Comparison of ENCODE assay signal across 13 cellular contexts in the genomic region with DNA sequence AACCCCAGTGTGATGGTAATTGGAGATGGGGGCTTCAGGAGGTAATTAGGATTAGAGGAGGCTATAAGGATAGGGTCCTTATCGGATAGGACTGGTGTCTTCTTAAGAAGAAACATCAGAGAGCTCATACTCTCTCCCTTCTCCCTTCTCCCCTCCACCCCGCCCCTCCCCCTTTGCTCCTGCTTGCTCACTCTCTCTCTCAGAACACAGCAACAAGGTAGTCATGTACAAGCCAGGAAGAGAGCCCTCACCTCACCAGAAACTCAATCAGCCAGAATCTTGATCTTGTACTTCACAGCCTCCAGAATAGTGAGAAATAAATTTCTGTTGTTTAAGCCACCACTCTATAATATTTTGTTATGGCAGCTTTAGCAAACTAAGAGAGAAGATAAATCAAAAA. TPM values are rescaled to one million over a fixed set of nuclear protein-coding genes. Genes with fewer than 3 reads are reported as not detected.
DNase-seq lines count a peak whose midpoint lies in the region; ATAC-seq and TF ChIP-seq lines count a peak whose summit lies in the region.
"Had no signal": no experiment of that assay in that cellular context is flagged by ENCODE, and none has a peak within 500 bp of the region (broad histone marks: within the 10 kb centered on the region; RNA-seq: fewer than 3 reads in every experiment).

No MANE protein-coding gene starts in this region.

- peak; percentile 54 for DNase-seq in DMS53 (lab: John Stamatoyannopoulos, UW)
- DNase-seq in GM23338 (ENCODE audit: low spot score), result peak; percentile 63
- DNase-seq in activated T-cell treated with anti-CD3 and anti-CD28 coated beads, Interleukin-2, amount 50 U/mL, for 48 hours, result peak; percentile 23 to 40
- DNase-seq in lung microvascular endothelial cell (ENCODE audit: low read depth in 2 of 2), result peak; percentile 30 to 41
- DNase-seq in stimulated activated effector memory CD8-positive, alpha-beta T cell treated with anti-CD3 and anti-CD28 coated beads, Interleukin-12 subunit alpha, Interleukin-12 subunit beta, amount 100 ng/mL, for 72 hours (ENCODE audit: low spot score in 2 of 2), result no peak
- no peak for DNase-seq in amygdala (lab: John Stamatoyannopoulos, UW)
- DNase-seq: activated CD4-positive, CD25-positive, alpha-beta regulatory T cell; left cardiac atrium; NCI-H2171 treated with DMSO at 0.1 percent for 48 hours; occipital lobe; SHP77 had no signal

- peak; percentile 42 for ATAC-seq in GM23338
- ATAC-seq in stimulated activated effector memory CD8-positive, alpha-beta T cell treated with anti-CD3 and anti-CD28 coated beads, Interleukin-12 subunit alpha, Interleukin-12 subunit beta, amount 100 ng/mL, for 72 hours, result no peak
- ATAC-seq in GM18511 (IDR thresholded peaks at IDR 0.05; ENCODE audit: unreplicated experiment), result no peak
- ATAC-seq: left cardiac atrium had no signal

- H3K9me2 ChIP-seq in GM23338 (ENCODE audit: insufficient read depth), result no peaks in the 10 kb centered on the region

- no peaks in the 10 kb centered on the region for H3K9me3 Mint-ChIP-seq in GM23338
- no peaks in the 10 kb centered on the region for H3K9me3 Mint-ChIP-seq in stimulated activated effector memory CD8-positive, alpha-beta T cell treated with anti-CD3 and anti-CD28 coated beads, Interleukin-12 subunit alpha, Interleukin-12 subunit beta, amount 100 ng/mL, for 72 hours

- no peaks in the 10 kb centered on the region for H3K36me3 Mint-ChIP-seq in GM23338 (ENCODE audit: low read depth)
- peaks cover 12% of the 10 kb centered on the region for H3K36me3 Mint-ChIP-seq in stimulated activated effector memory CD8-positive, alpha-beta T cell treated with anti-CD3 and anti-CD28 coated beads, Interleukin-12 subunit alpha, Interleukin-12 subunit beta, amount 100 ng/mL, for 72 hours

- no peaks in the 10 kb centered on the region for H4K20me1 ChIP-seq in GM23338 (replicated peaks; ENCODE audit: insufficient read depth)

- no peak overlapping the region for H3K4me2 ChIP-seq in GM23338

- H3K4me3 Mint-ChIP-seq in GM23338, result no peak overlapping the region
- no peak overlapping the region for H3K4me3 Mint-ChIP-seq in stimulated activated effector memory CD8-positive, alpha-beta T cell treated with anti-CD3 and anti-CD28 coated beads, Interleukin-12 subunit alpha, Interleukin-12 subunit beta, amount 100 ng/mL, for 72 hours

- peaks cover 27% of the 10 kb centered on the region for H3K4me1 ChIP-seq in GM23338 (ENCODE audit: insufficient read depth)

- no peak overlapping the region for H3K4me3 ChIP-seq in GM23338
- H3K4me3 ChIP-seq: thoracic aorta had no signal

- peaks cover 4% of the 10 kb centered on the region for H3K27me3 Mint-ChIP-seq in GM23338 (ENCODE audit: insufficient read depth, low read depth, poor library complexity)

- no peak overlapping the region for H2AFZ ChIP-seq in GM23338

- H3K36me3 ChIP-seq in GM23338 (ENCODE audit: insufficient read depth), result no peaks in the 10 kb centered on the region

- peaks cover 40% of the 10 kb centered on the region; the same call in 2 of the 3 replicates for H3K4me1 Mint-ChIP-seq in GM23338
- peaks cover 34% of the 10 kb centered on the region for H3K4me1 Mint-ChIP-seq in stimulated activated effector memory CD8-positive, alpha-beta T cell treated with anti-CD3 and anti-CD28 coated beads, Interleukin-12 subunit alpha, Interleukin-12 subunit beta, amount 100 ng/mL, for 72 hours

- H3K27ac Mint-ChIP-seq in GM23338, result no peak overlapping the region
- H3K27ac Mint-ChIP-seq in stimulated activated effector memory CD8-positive, alpha-beta T cell treated with anti-CD3 and anti-CD28 coated beads, Interleukin-12 subunit alpha, Interleukin-12 subunit beta, amount 100 ng/mL, for 72 hours, result no peak overlapping the region

- H3F3A ChIP-seq in GM23338 (replicated peaks; ENCODE audit: low read depth), result no peaks in the 10 kb centered on the region

- H3K27ac ChIP-seq in GM23338 (ENCODE audit: low read depth), result no peak overlapping the region
- H3K27ac ChIP-seq: thoracic aorta had no signal

- peaks cover 16% of the 10 kb centered on the region for H3K27me3 ChIP-seq in GM23338 (ENCODE audit: insufficient read depth)

- no peaks in the 10 kb centered on the region for H3K79me2 ChIP-seq in GM23338 (replicated peaks; ENCODE audit: insufficient read depth)

- TF ChIP-seq CTCF in GM23338 (conservative IDR thresholded peaks at IDR 0.05; ENCODE audit: low read depth in 2 of 2), result no peak

TF ChIP-seq in GM23338, 12 proteins besides CTCF, POLR2A, EP300 and RAD21:
- TF ChIP-seq, protein P1, sequence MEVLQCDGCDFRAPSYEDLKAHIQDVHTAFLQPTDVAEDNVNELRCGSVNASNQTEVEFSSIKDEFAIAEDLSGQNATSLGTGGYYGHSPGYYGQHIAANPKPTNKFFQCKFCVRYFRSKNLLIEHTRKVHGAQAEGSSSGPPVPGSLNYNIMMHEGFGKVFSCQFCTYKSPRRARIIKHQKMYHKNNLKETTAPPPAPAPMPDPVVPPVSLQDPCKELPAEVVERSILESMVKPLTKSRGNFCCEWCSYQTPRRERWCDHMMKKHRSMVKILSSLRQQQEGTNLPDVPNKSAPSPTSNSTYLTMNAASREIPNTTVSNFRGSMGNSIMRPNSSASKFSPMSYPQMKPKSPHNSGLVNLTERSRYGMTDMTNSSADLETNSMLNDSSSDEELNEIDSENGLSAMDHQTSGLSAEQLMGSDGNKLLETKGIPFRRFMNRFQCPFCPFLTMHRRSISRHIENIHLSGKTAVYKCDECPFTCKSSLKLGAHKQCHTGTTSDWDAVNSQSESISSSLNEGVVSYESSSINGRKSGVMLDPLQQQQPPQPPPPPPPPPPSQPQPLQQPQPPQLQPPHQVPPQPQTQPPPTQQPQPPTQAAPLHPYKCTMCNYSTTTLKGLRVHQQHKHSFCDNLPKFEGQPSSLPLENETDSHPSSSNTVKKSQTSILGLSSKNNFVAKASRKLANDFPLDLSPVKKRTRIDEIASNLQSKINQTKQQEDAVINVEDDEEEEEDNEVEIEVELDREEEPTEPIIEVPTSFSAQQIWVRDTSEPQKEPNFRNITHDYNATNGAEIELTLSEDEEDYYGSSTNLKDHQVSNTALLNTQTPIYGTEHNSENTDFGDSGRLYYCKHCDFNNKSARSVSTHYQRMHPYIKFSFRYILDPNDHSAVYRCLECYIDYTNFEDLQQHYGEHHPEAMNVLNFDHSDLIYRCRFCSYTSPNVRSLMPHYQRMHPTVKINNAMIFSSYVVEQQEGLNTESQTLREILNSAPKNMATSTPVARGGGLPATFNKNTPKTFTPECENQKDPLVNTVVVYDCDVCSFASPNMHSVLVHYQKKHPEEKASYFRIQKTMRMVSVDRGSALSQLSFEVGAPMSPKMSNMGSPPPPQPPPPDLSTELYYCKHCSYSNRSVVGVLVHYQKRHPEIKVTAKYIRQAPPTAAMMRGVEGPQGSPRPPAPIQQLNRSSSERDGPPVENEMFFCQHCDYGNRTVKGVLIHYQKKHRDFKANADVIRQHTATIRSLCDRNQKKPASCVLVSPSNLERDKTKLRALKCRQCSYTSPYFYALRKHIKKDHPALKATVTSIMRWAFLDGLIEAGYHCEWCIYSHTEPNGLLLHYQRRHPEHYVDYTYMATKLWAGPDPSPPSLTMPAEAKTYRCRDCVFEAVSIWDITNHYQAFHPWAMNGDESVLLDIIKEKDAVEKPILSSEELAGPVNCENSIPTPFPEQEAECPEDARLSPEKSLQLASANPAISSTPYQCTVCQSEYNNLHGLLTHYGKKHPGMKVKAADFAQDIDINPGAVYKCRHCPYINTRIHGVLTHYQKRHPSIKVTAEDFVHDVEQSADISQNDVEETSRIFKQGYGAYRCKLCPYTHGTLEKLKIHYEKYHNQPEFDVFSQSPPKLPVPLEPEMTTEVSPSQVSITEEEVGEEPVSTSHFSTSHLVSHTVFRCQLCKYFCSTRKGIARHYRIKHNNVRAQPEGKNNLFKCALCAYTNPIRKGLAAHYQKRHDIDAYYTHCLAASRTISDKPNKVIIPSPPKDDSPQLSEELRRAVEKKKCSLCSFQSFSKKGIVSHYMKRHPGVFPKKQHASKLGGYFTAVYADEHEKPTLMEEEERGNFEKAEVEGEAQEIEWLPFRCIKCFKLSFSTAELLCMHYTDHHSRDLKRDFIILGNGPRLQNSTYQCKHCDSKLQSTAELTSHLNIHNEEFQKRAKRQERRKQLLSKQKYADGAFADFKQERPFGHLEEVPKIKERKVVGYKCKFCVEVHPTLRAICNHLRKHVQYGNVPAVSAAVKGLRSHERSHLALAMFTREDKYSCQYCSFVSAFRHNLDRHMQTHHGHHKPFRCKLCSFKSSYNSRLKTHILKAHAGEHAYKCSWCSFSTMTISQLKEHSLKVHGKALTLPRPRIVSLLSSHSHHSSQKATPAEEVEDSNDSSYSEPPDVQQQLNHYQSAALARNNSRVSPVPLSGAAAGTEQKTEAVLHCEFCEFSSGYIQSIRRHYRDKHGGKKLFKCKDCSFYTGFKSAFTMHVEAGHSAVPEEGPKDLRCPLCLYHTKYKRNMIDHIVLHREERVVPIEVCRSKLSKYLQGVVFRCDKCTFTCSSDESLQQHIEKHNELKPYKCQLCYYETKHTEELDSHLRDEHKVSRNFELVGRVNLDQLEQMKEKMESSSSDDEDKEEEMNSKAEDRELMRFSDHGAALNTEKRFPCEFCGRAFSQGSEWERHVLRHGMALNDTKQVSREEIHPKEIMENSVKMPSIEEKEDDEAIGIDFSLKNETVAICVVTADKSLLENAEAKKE (CRISPR knock-in tag; IDR thresholded peaks at IDR 0.05), result no peak
- TF ChIP-seq ZNF331 (CRISPR knock-in tag; IDR thresholded peaks at IDR 0.05; ENCODE audit: low read depth) (no peak), STAT1 (IDR thresholded peaks at IDR 0.05; ENCODE audit: unreplicated experiment) (no peak), POLR2AphosphoS5 (IDR thresholded peaks at IDR 0.05; ENCODE audit: low read depth) (no peak)

RNA-seq across cellular contexts. Expression of a gene that starts 4.5 kb away (rescaled TPM):
- total RNA-seq in GM23338 (2014; rRNA removed; shearing (Covaris generic)), result 2.3 and 3.3 TPM in 2 replicates
- polyA plus RNA-seq in GM23338 (2016; fragmentation: Nextera tagmentation; extraction: Ambion mirVana), result 1.2 TPM in 2 replicates
- 12.4 and 21.0 TPM in 2 replicates for total RNA-seq in lung microvascular endothelial cell

RNA-seq across cellular contexts. Expression of a gene that starts 21.1 kb away (rescaled TPM):
- 23.5 and 30.2 TPM in 2 replicates for total RNA-seq in GM23338 (2014; rRNA removed; shearing (Covaris generic))
- polyA plus RNA-seq in GM23338 (2016; fragmentation: Nextera tagmentation; extraction: Ambion mirVana), result 11.6 and 13.1 TPM in 2 replicates
- total RNA-seq in lung microvascular endothelial cell, result 8.1 and 13.7 TPM in 2 replicates

Comparison
In these comparisons a context has a peak if more than half of its experiments do, and no peak if none do; other contexts are left out.
1. DNase-seq: peak in DMS53 (single experiment), GM23338 (single experiment), activated T-cell treated with anti-CD3 and anti-CD28 coated beads, Interleukin-2, amount 50 U/mL, for 48 hours (2 of 2) and lung microvascular endothelial cell (2 of 2); none in stimulated activated effector memory CD8-positive, alpha-beta T cell treated with anti-CD3 and anti-CD28 coated beads, Interleukin-12 subunit alpha, Interleukin-12 subunit beta, amount 100 ng/mL, for 72 hours (0 of 2) and amygdala (0 of 56).